Comparison of ENCODE assay signal across 21 cellular contexts in the genomic region with DNA sequence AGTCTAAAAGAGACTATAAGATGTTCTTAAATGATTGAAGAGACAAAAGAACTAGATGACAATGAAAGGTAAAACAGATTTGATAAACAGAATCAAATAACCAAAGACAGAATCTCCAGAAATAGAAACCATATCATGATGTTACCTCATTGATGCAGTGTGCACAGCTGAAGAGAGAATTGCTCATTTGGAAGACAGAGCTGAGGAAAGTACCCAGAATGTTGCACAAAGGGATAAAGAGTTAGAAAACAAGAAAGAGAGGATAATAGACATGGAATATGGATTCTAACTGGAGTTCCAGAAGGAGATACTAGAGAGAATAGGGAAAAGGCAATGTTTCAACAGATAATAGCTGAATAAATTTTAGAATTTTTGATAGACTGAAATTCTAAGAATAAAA.
"Had no signal": no experiment of that assay in that cellular context is flagged by ENCODE, and none has a peak within 500 bp of the region (broad histone marks: within the 10 kb centered on the region; RNA-seq: fewer than 3 reads in every experiment).

No MANE protein-coding gene starts in this region.

- H3K27me3 ChIP-seq: dorsolateral prefrontal cortex, heart left ventricle, sigmoid colon, suprapubic skin, thyroid gland had no signal

- H3K9me3 Mint-ChIP-seq: type B pancreatic cell had no signal

- ATAC-seq: esophagus mucosa; heart left ventricle; left colon; left ventricle myocardium superior; stimulated activated naive CD8-positive, alpha-beta T cell treated with anti-CD3 and anti-CD28 coated beads, Interleukin-15, Interleukin-2, amounts not matched to agents 100 U/mL and 50 U/mL, for 24 hours had no signal

- H3K4me1 ChIP-seq: heart left ventricle, sigmoid colon, suprapubic skin, thyroid gland had no signal

- H3K4me3 Mint-ChIP-seq: naive B cell, neural crest cell, type B pancreatic cell had no signal

- H3K4me3 ChIP-seq: dorsolateral prefrontal cortex, heart left ventricle, lung, sigmoid colon, skin epidermis, suprapubic skin, thyroid gland had no signal

- DNase-seq: cortex of kidney; dorsolateral prefrontal cortex; effector CD8-positive, alpha-beta T cell; heart left ventricle; hippocampal formation; left colon; left ventricle myocardium superior; mesendoderm; naive B cell; posterior cingulate gyrus; sigmoid colon; stimulated activated CD4-positive, alpha-beta T cell treated with anti-CD3 and anti-CD28 coated beads, Interleukin-2, amount 100 ng/mL, for 24 hours; stimulated activated CD4-positive, alpha-beta T cell treated with anti-CD3 and anti-CD28 coated beads, Interleukin-4, amount 100 ng/mL, for 4 hours; stimulated activated naive CD8-positive, alpha-beta T cell treated with anti-CD3 and anti-CD28 coated beads, Interleukin-15, Interleukin-2, amounts not matched to agents 100 U/mL and 50 U/mL, for 24 hours; thyroid gland had no signal

- H3K27me3 Mint-ChIP-seq: naive B cell, type B pancreatic cell had no signal

- H3K27ac Mint-ChIP-seq: type B pancreatic cell had no signal

- H3K9me3 ChIP-seq: sigmoid colon, suprapubic skin, thyroid gland had no signal

- H3K27ac ChIP-seq: dorsolateral prefrontal cortex, heart left ventricle, sigmoid colon, skin epidermis, suprapubic skin, thyroid gland had no signal
